ENCODE assay signal across 32 cellular contexts in genomic region chr1:31679091-31679490, GRCh38. TPM values are rescaled to one million over a fixed set of nuclear protein-coding genes. Genes with fewer than 3 reads are reported as not detected.
"Had no signal": no experiment of that assay in that cellular context is flagged by ENCODE, and none has a peak within 500 bp of the region (broad histone marks: within the 10 kb centered on the region; RNA-seq: fewer than 3 reads in every experiment).

No MANE protein-coding gene starts in this region.

- H3K9me3 ChIP-seq: heart left ventricle had no signal

- ATAC-seq: activated CD4-positive, CD25-positive, alpha-beta regulatory T cell treated with anti-CD3 and anti-CD28 coated beads, Interleukin-2, amount 50 U/mL, for 24 hours; activated CD8-positive, alpha-beta memory T cell treated with anti-CD3 and anti-CD28 coated beads, Interleukin-2, amount 10 ng/mL, durations not matched to agents 7 days and 5 days; activated CD8-positive, alpha-beta T cell treated with anti-CD3 and anti-CD28 coated beads, Interleukin-2, amount 10 ng/mL, durations not matched to agents 7 days and 5 days; activated naive CD4-positive, alpha-beta T cell treated with anti-CD3 and anti-CD28 coated beads, Interleukin-2, amount 50 U/mL, for 72 hours; esophagus mucosa; heart left ventricle had no signal

- H3K4me3 ChIP-seq: coronary artery, dorsolateral prefrontal cortex, heart left ventricle had no signal

- H3K9me3 Mint-ChIP-seq: activated B cell treated with CpG ODN at 0.5 μM for 24 hours; activated CD4-positive, alpha-beta memory T cell treated with anti-CD3 and anti-CD28 coated beads for 36 hours; activated naive CD4-positive, alpha-beta T cell treated with anti-CD3 and anti-CD28 coated beads, Interleukin-2, amount 10 ng/mL, durations not matched to agents 7 days and 5 days; activated naive CD4-positive, alpha-beta T cell treated with anti-CD3 and anti-CD28 coated beads, Interleukin-2, amount 50 U/mL, for 72 hours; activated naive CD8-positive, alpha-beta T cell treated with anti-CD3 and anti-CD28 coated beads, Interleukin-2, amount 10 ng/mL, durations not matched to agents 7 days and 5 days; activated T-helper 1 cell treated with anti-CD3 and anti-CD28 coated beads, Interleukin-12 subunit alpha, Interleukin-12 subunit beta, Interleukin-2, Interleukin-4 antibody, amounts not matched to agents 30 ng/mL and 10 ng/mL and 1 ng/mL, durations not matched to agents 14 hours and 24 hours and 36 hours; activated T-helper 2 cell treated with anti-CD3 and anti-CD28 coated beads, Interferon-gamma antibody, Interleukin-2, Interleukin-4, amounts not matched to agents 10 μg/mL and 5 μg/mL and 100 μg/mL, durations not matched to agents 14 hours and 24 hours and 36 hours; central memory CD8-positive, alpha-beta T cell; dendritic cell treated with granulocyte-macrophage colony-stimulating factor and Interleukin-4, amounts not matched to agents 40 ng/mL and 50 ng/mL, for 4 days; endodermal cell had no signal

- H3K4me3 Mint-ChIP-seq: activated B cell treated with CpG ODN at 0.5 μM for 24 hours; activated CD4-positive, alpha-beta memory T cell treated with anti-CD3 and anti-CD28 coated beads for 36 hours; activated CD8-positive, alpha-beta memory T cell treated with anti-CD3 and anti-CD28 coated beads, Interleukin-2, amount 10 ng/mL, durations not matched to agents 7 days and 5 days; activated CD8-positive, alpha-beta T cell treated with anti-CD3 and anti-CD28 coated beads, Interleukin-2, amount 10 ng/mL, durations not matched to agents 7 days and 5 days; activated naive CD4-positive, alpha-beta T cell treated with anti-CD3 and anti-CD28 coated beads, Interleukin-2, amount 10 ng/mL, durations not matched to agents 7 days and 5 days; activated naive CD8-positive, alpha-beta T cell treated with anti-CD3 and anti-CD28 coated beads, Interleukin-2, amount 10 ng/mL, durations not matched to agents 7 days and 5 days; activated T-helper 1 cell treated with anti-CD3 and anti-CD28 coated beads, Interleukin-12 subunit alpha, Interleukin-12 subunit beta, Interleukin-2, Interleukin-4 antibody, amounts not matched to agents 30 ng/mL and 10 ng/mL and 1 ng/mL, durations not matched to agents 14 hours and 24 hours and 36 hours; central memory CD8-positive, alpha-beta T cell; dendritic cell treated with granulocyte-macrophage colony-stimulating factor and Interleukin-4, amounts not matched to agents 40 ng/mL and 50 ng/mL, for 4 days; endodermal cell had no signal

- H3K27ac ChIP-seq: brain microvascular endothelial cell, coronary artery, dorsolateral prefrontal cortex, heart left ventricle, WERI-Rb-1 had no signal

- H3K36me3 ChIP-seq: WERI-Rb-1 had no signal

- H3K27me3 ChIP-seq: brain microvascular endothelial cell, dorsolateral prefrontal cortex, heart left ventricle had no signal

- H3K36me3 Mint-ChIP-seq: activated CD4-positive, alpha-beta memory T cell treated with anti-CD3 and anti-CD28 coated beads for 36 hours; activated CD8-positive, alpha-beta memory T cell treated with anti-CD3 and anti-CD28 coated beads, Interleukin-2, amount 10 ng/mL, durations not matched to agents 7 days and 5 days; activated naive CD4-positive, alpha-beta T cell treated with anti-CD3 and anti-CD28 coated beads, Interleukin-2, amount 10 ng/mL, durations not matched to agents 7 days and 5 days; activated naive CD4-positive, alpha-beta T cell treated with anti-CD3 and anti-CD28 coated beads, Interleukin-2, amount 50 U/mL, for 72 hours; activated naive CD8-positive, alpha-beta T cell treated with anti-CD3 and anti-CD28 coated beads, Interleukin-2, amount 10 ng/mL, durations not matched to agents 7 days and 5 days had no signal

- H3K4me1 Mint-ChIP-seq: activated B cell treated with CpG ODN at 0.5 μM for 24 hours; activated CD8-positive, alpha-beta memory T cell treated with anti-CD3 and anti-CD28 coated beads, Interleukin-2, amount 10 ng/mL, durations not matched to agents 7 days and 5 days; activated naive CD4-positive, alpha-beta T cell treated with anti-CD3 and anti-CD28 coated beads, Interleukin-2, amount 10 ng/mL, durations not matched to agents 7 days and 5 days; activated naive CD8-positive, alpha-beta T cell treated with anti-CD3 and anti-CD28 coated beads, Interleukin-2, amount 10 ng/mL, durations not matched to agents 7 days and 5 days; central memory CD8-positive, alpha-beta T cell had no signal

- DNase-seq: activated B cell treated with CpG ODN at 0.5 μM for 24 hours; activated CD4-positive, alpha-beta memory T cell treated with anti-CD3 and anti-CD28 coated beads for 36 hours; activated CD4-positive, alpha-beta T cell treated with anti-CD3 and anti-CD28 coated beads for 48 hours; activated CD8-positive, alpha-beta memory T cell treated with anti-CD3 and anti-CD28 coated beads, Interleukin-2, amount 10 ng/mL, durations not matched to agents 7 days and 5 days; activated CD8-positive, alpha-beta memory T cell treated with anti-CD3 and anti-CD28 coated beads, Interleukin-2, amount 50 U/mL, for 4 hours; activated CD8-positive, alpha-beta T cell treated with anti-CD3 and anti-CD28 coated beads, Interleukin-2, amount 10 ng/mL, durations not matched to agents 7 days and 5 days; activated gamma-delta T cell; activated naive CD4-positive, alpha-beta T cell; activated naive CD4-positive, alpha-beta T cell treated with anti-CD3 and anti-CD28 coated beads, Interleukin-2, amount 10 ng/mL, durations not matched to agents 7 days and 5 days; activated naive CD8-positive, alpha-beta T cell treated with anti-CD3 and anti-CD28 coated beads, Interleukin-2, amount 10 ng/mL, durations not matched to agents 7 days and 5 days; activated T-cell treated with anti-CD3 and anti-CD28 coated beads, Interleukin-2, amount 50 U/mL, for 1 hour; activated T-cell treated with anti-CD3 and anti-CD28 coated beads, Interleukin-2, amount 50 U/mL, for 48 hours; amniotic stem cell; anterior cingulate cortex; brain microvascular endothelial cell; dorsolateral prefrontal cortex; effector memory CD4-positive, alpha-beta T cell; endodermal cell; glutamatergic neuron; heart left ventricle; hypothalamus; T-helper 2 cell; WERI-Rb-1 had no signal

- H3K27ac Mint-ChIP-seq: activated B cell treated with CpG ODN at 0.5 μM for 24 hours; activated CD4-positive, alpha-beta memory T cell treated with anti-CD3 and anti-CD28 coated beads for 36 hours; activated CD8-positive, alpha-beta memory T cell treated with anti-CD3 and anti-CD28 coated beads, Interleukin-2, amount 10 ng/mL, durations not matched to agents 7 days and 5 days; activated CD8-positive, alpha-beta T cell treated with anti-CD3 and anti-CD28 coated beads, Interleukin-2, amount 10 ng/mL, durations not matched to agents 7 days and 5 days; activated naive CD4-positive, alpha-beta T cell treated with anti-CD3 and anti-CD28 coated beads, Interleukin-2, amount 10 ng/mL, durations not matched to agents 7 days and 5 days; activated naive CD4-positive, alpha-beta T cell treated with anti-CD3 and anti-CD28 coated beads, Interleukin-2, amount 50 U/mL, for 72 hours; activated naive CD8-positive, alpha-beta T cell treated with anti-CD3 and anti-CD28 coated beads, Interleukin-2, amount 10 ng/mL, durations not matched to agents 7 days and 5 days; activated T-helper 1 cell treated with anti-CD3 and anti-CD28 coated beads, Interleukin-12 subunit alpha, Interleukin-12 subunit beta, Interleukin-2, Interleukin-4 antibody, amounts not matched to agents 30 ng/mL and 10 ng/mL and 1 ng/mL, durations not matched to agents 14 hours and 24 hours and 36 hours; activated T-helper 2 cell treated with anti-CD3 and anti-CD28 coated beads, Interferon-gamma antibody, Interleukin-2, Interleukin-4, amounts not matched to agents 10 μg/mL and 5 μg/mL and 100 μg/mL, durations not matched to agents 14 hours and 24 hours and 36 hours; dendritic cell treated with granulocyte-macrophage colony-stimulating factor and Interleukin-4, amounts not matched to agents 40 ng/mL and 50 ng/mL, for 4 days; endodermal cell had no signal

RNA-seq across cellular contexts. Expression of gene COL16A1, which starts 24.7 kb away (rescaled TPM):
- total RNA-seq: activated CD8-positive, alpha-beta memory T cell treated with anti-CD3 and anti-CD28 coated beads for 36 hours; activated CD8-positive, alpha-beta memory T cell treated with anti-CD3 and anti-CD28 coated beads, Interleukin-2, amount 10 ng/mL, durations not matched to agents 7 days and 5 days; activated CD8-positive, alpha-beta T cell treated with anti-CD3 and anti-CD28 coated beads, Interleukin-2, amount 10 ng/mL, durations not matched to agents 7 days and 5 days; activated T-helper 1 cell treated with anti-CD3 and anti-CD28 coated beads, Interleukin-12 subunit alpha, Interleukin-12 subunit beta, Interleukin-2, Interleukin-4 antibody, amounts not matched to agents 30 ng/mL and 10 ng/mL and 1 ng/mL, durations not matched to agents 14 hours and 24 hours and 36 hours; activated T-helper 2 cell treated with anti-CD3 and anti-CD28 coated beads, Interferon-gamma antibody, Interleukin-2, Interleukin-4, amounts not matched to agents 10 μg/mL and 5 μg/mL and 100 μg/mL, durations not matched to agents 14 hours and 24 hours and 36 hours had no signal
